Comparison of ENCODE assay signal across 11 cellular contexts in genomic region chr7:133139350-133139749, GRCh38. TPM values are rescaled to one million over a fixed set of nuclear protein-coding genes. Genes with fewer than 3 reads are reported as not detected.
DNase-seq lines count a peak whose midpoint lies in the region; ATAC-seq and TF ChIP-seq lines count a peak whose summit lies in the region.
"Had no signal": no experiment of that assay in that cellular context is flagged by ENCODE, and none has a peak within 500 bp of the region (broad histone marks: within the 10 kb centered on the region; RNA-seq: fewer than 3 reads in every experiment).

No MANE protein-coding gene starts in this region.

- no peaks in the 10 kb centered on the region for H3F3A ChIP-seq in GM23338 (replicated peaks; ENCODE audit: low read depth)

- H4K20me1 ChIP-seq in GM23338 (replicated peaks; ENCODE audit: insufficient read depth) = no peaks in the 10 kb centered on the region

- no peak for TF ChIP-seq EP300 in ovary (IDR thresholded peaks at IDR 0.05)

- H3K36me3 Mint-ChIP-seq in GM23338 (ENCODE audit: low read depth) (no peaks in the 10 kb centered on the region), natural killer cell (no peaks in the 10 kb centered on the region)

- H3K9me3 Mint-ChIP-seq in GM23338 = no peaks in the 10 kb centered on the region
- no peaks in the 10 kb centered on the region for H3K9me3 Mint-ChIP-seq in natural killer cell
- H3K9me3 Mint-ChIP-seq: T-helper 1 cell treated with Interleukin-12 subunit alpha and Interleukin-12 subunit beta and Interleukin-4 antibody, amounts not matched to agents 30 μg/mL and 1 μg/mL, for 36 hours had no signal

- no peaks in the 10 kb centered on the region for H3K27me3 Mint-ChIP-seq in GM23338 (ENCODE audit: insufficient read depth, low read depth, poor library complexity)
- H3K27me3 Mint-ChIP-seq in natural killer cell (ENCODE audit: low read depth in 2 of 2) = peaks cover 16 to 29% of the 10 kb centered on the region in 2 donors

- ATAC-seq in GM23338 = peak; percentile 91
- no peak for ATAC-seq in GM21576 (IDR thresholded peaks at IDR 0.05; ENCODE audit: unreplicated experiment)
- no peak for ATAC-seq in natural killer cell
- ATAC-seq in GM18511 (IDR thresholded peaks at IDR 0.05; ENCODE audit: unreplicated experiment) = no peak
- ATAC-seq: body of pancreas had no signal

- H3K4me1 Mint-ChIP-seq in GM23338 = peaks cover 4% of the 10 kb centered on the region
- H3K4me1 Mint-ChIP-seq in natural killer cell = peaks cover 5 to 11% of the 10 kb centered on the region in 2 donors

- peak; percentile 56 to 68 for TF ChIP-seq CTCF in GM23338 (conservative IDR thresholded peaks at IDR 0.05; ENCODE audit: low read depth in 2 of 2)
- TF ChIP-seq CTCF in natural killer cell (IDR thresholded peaks at IDR 0.05) = no peak
- TF ChIP-seq CTCF in ovary (IDR thresholded peaks at IDR 0.05) = no peak

- H3K27me3 ChIP-seq in GM23338 (ENCODE audit: insufficient read depth) (no peaks in the 10 kb centered on the region), ovary (no peaks in the 10 kb centered on the region)
- H3K27me3 ChIP-seq: body of pancreas had no signal

- 0 out of 2 replicates have a peak, but pooled peaks cover 5% of the 10 kb centered on the region for H3K9me2 ChIP-seq in GM23338 (ENCODE audit: insufficient read depth)

- H3K79me2 ChIP-seq in GM23338 (replicated peaks; ENCODE audit: insufficient read depth) = no peaks in the 10 kb centered on the region

- no peak overlapping the region for H3K4me2 ChIP-seq in GM23338

- DNase-seq in A172 (ENCODE audit: low spot score) = peak; percentile 42
- peak; percentile 89 for DNase-seq in GM23338 (ENCODE audit: low spot score)
- peak; percentile 70 for DNase-seq in SK-MEL-5 (ENCODE audit: low read depth, low spot score)
- peak; percentile 15 for DNase-seq in glomerular visceral epithelial cell (ENCODE audit: extremely low spot score)
- DNase-seq in natural killer cell = no peak
- DNase-seq in ovary = no peak
- DNase-seq: stomach had no signal

- no peak overlapping the region for H3K4me3 Mint-ChIP-seq in GM23338
- no peak overlapping the region for H3K4me3 Mint-ChIP-seq in natural killer cell
- H3K4me3 Mint-ChIP-seq: T-helper 1 cell treated with Interleukin-12 subunit alpha and Interleukin-12 subunit beta and Interleukin-4 antibody, amounts not matched to agents 30 μg/mL and 1 μg/mL, for 36 hours had no signal

- H3K4me1 ChIP-seq in GM23338 (ENCODE audit: insufficient read depth) (no peaks in the 10 kb centered on the region), ovary (ENCODE audit: insufficient read depth) (no peaks in the 10 kb centered on the region)
- H3K4me1 ChIP-seq: body of pancreas, stomach had no signal

- in situ Hi-C loops in SK-MEL-5 (cut with HindIII; ENCODE audit: low pct_unique_long_range_greater_than_20kb, low sequenced_read_pairs) = no loop called here

- H3K36me3 ChIP-seq in GM23338 (ENCODE audit: insufficient read depth) = no peaks in the 10 kb centered on the region
- no peaks in the 10 kb centered on the region for H3K36me3 ChIP-seq in ovary
- H3K36me3 ChIP-seq: stomach had no signal

- H2AFZ ChIP-seq in GM23338 = no peak overlapping the region

- no peaks in the 10 kb centered on the region for H3K9me3 ChIP-seq in ovary
- H3K9me3 ChIP-seq: body of pancreas, stomach had no signal

- intact Hi-C loops in natural killer cell (cut with micrococcal nuclease) = no loop called here
- intact Hi-C loops in ovary (cut with DNase I) = no loop called here

- WGBS in ovary, 3 donors = 15 to 21% (median 16%) methylated on average over 4 of the region's 4 CpGs

- H3K27ac ChIP-seq in GM23338 (ENCODE audit: low read depth) (no peak overlapping the region), ovary (no peak overlapping the region)
- H3K27ac ChIP-seq: body of pancreas, stomach had no signal

- no peak for TF ChIP-seq POLR2A in ovary (IDR thresholded peaks at IDR 0.05)

- H3K4me3 ChIP-seq in GM23338 (no peak overlapping the region), ovary (no peak overlapping the region)
- H3K4me3 ChIP-seq: body of pancreas, stomach had no signal

- H3K27ac Mint-ChIP-seq in GM23338 (no peak overlapping the region), natural killer cell (no peak overlapping the region)
- H3K27ac Mint-ChIP-seq: T-helper 1 cell treated with Interleukin-12 subunit alpha and Interleukin-12 subunit beta and Interleukin-4 antibody, amounts not matched to agents 30 μg/mL and 1 μg/mL, for 36 hours had no signal

TF ChIP-seq in GM23338, 12 proteins besides CTCF, POLR2A, EP300 and RAD21 (continues in another document):
- TF ChIP-seq NANOG (IDR thresholded peaks at IDR 0.05; ENCODE audit: borderline replicate concordance) (no peak), EZH2 (IDR thresholded peaks at IDR 0.05; ENCODE audit: low read depth, unreplicated experiment) (no peak), ETS1 (IDR thresholded peaks at IDR 0.05) (no peak), REST (IDR thresholded peaks at IDR 0.05; ENCODE audit: unreplicated experiment) (peak; percentile 84)

RNA-seq across cellular contexts. Expression of gene CHCHD3, which starts 57.5 kb away (rescaled TPM):
- total RNA-seq in A172 (2014; rRNA removed; shearing (Covaris generic)) = 145 and 181 TPM in 2 replicates
- total RNA-seq in GM23338 (2014; rRNA removed; shearing (Covaris generic)) = 127 and 131 TPM in 2 replicates
- polyA plus RNA-seq in GM23338 (2016; fragmentation: Nextera tagmentation; extraction: Ambion mirVana) (84.5 and 107 TPM in 2 replicates), ovary (10 to 100 TPM; 31.8 to 59.1 TPM)
- 264 and 287 TPM in 2 replicates for total RNA-seq in SK-MEL-5 (2014; rRNA removed; shearing (Covaris generic))
- 137 and 151 TPM in 2 replicates for polyA plus RNA-seq in SK-MEL-5 (2015; cell fraction: cytosol; rRNA removed)
- polyA plus RNA-seq in SK-MEL-5 (2015; cell fraction: nucleus; rRNA removed) = 29.4 and 31.5 TPM in 2 replicates
- total RNA-seq in natural killer cell (10 to 100 TPM; 35.2 to 41.0 (median 35.9) TPM), ovary (10 to 100 TPM; 31.4 to 45.2 (median 36.7) TPM)

Comparison
In these comparisons a context has a peak if more than half of its experiments do, and no peak if none do; other contexts are left out.
1. DNase-seq: peak in A172 (single experiment), GM23338 (single experiment), SK-MEL-5 (single experiment) and glomerular visceral epithelial cell (single experiment); none in natural killer cell (single experiment) and ovary (0 of 5).
2. CTCF ChIP-seq: peak in GM23338 (2 of 2); none in natural killer cell (single experiment) and ovary (0 of 3).